ENCODE assay signal across 22 cellular contexts in the genomic region with DNA sequence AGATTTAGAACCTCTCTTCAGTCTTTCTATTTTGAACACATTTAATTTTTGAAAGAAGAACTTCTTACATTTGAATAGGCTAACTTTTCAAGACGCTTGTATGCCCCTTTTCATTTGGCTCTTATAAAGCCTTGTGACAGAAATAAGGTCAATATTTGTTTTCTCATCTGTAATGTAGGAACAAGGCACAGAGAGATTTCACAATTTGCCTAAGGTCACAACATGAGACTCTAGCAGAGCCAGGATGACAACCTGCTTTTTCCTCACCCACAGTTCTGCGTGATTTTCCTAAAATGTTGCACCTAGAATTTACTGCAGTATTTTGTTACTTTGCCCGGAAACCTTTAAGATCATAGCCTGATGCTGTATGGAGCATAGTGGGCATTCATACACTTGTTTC.
"Had no signal": no experiment of that assay in that cellular context is flagged by ENCODE, and none has a peak within 500 bp of the region (broad histone marks: within the 10 kb centered on the region; RNA-seq: fewer than 3 reads in every experiment).

No MANE protein-coding gene starts in this region.

- H2AFZ ChIP-seq: parathyroid adenoma had no signal

- DNase-seq: cortex of kidney; effector memory CD4-positive, alpha-beta T cell; heart left ventricle; hippocampal formation; kidney glomerular epithelial cell; lower lobe of right lung; naive B cell; occipital lobe; psoas muscle; retina; sigmoid colon; stimulated activated naive CD4-positive, alpha-beta T cell treated with Interleukin-2 at 50 U/mL for 16 hours; trophoblast cell had no signal

- H3K4me1 Mint-ChIP-seq: memory B cell had no signal

- H3K9me3 ChIP-seq: heart left ventricle, lower lobe of right lung, psoas muscle, sigmoid colon had no signal

- H3K27ac Mint-ChIP-seq: memory B cell, mesothelial cell of epicardium, nephron had no signal

- H3K4me3 ChIP-seq: heart left ventricle, lower lobe of right lung, psoas muscle, sigmoid colon, skin epidermis had no signal

- H3K9me3 Mint-ChIP-seq: memory B cell, naive B cell, nephron had no signal

- H3K4me3 Mint-ChIP-seq: memory B cell, mesothelial cell of epicardium, naive B cell, nephron had no signal

- H3K27me3 ChIP-seq: heart left ventricle, sigmoid colon had no signal

- H3K27ac ChIP-seq: lower lobe of right lung, parathyroid adenoma, psoas muscle, sigmoid colon had no signal

- H3K36me3 ChIP-seq: heart left ventricle, lower lobe of right lung, sigmoid colon had no signal

- H3K79me2 ChIP-seq: parathyroid adenoma had no signal

- H3K27me3 Mint-ChIP-seq: memory B cell, naive B cell had no signal

- H3K9ac ChIP-seq: parathyroid adenoma had no signal

- ATAC-seq: esophagus mucosa, heart left ventricle, psoas muscle had no signal

- H3K36me3 Mint-ChIP-seq: memory B cell, mesothelial cell of epicardium, naive B cell had no signal

- FAIRE-seq: endometrium, frontal cortex, islet of Langerhans had no signal
